11 cellular contexts compared by ENCODE assay signal in the genomic region with DNA sequence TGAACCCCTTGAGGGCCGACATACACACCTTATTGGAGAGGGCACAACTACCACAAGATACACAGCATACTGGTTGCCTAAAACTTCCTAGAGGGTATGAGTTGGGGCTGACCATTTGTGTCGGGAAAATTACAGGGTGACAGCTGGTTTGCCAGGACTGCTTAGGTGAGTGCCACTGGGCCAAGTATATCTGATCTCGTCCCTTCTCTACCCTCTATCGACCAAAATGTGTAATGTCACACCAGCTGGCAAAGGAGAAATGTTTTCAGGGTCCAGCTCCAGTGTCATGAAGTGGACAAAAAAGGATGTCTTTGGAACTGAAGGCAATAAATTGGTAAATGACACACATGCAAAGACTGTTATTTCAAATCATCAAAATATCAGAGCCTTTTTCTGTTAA.
DNase-seq lines count a peak whose midpoint lies in the region; ATAC-seq and TF ChIP-seq lines count a peak whose summit lies in the region.
"Had no signal": no experiment of that assay in that cellular context is flagged by ENCODE, and none has a peak within 500 bp of the region (broad histone marks: within the 10 kb centered on the region; RNA-seq: fewer than 3 reads in every experiment).

No MANE protein-coding gene starts in this region.

- no peaks in the 10 kb centered on the region for H3K9me3 ChIP-seq in hepatocyte (ENCODE audit: low read depth)

- no peak overlapping the region for H3K27ac ChIP-seq in hepatocyte
- H3K27ac ChIP-seq: HL-60, parathyroid adenoma had no signal

- H3K4me3 ChIP-seq in AG09309 (ENCODE audit: control insufficient read depth, low read depth, low read length), result no peak overlapping the region
- H3K4me3 ChIP-seq in hepatocyte, result no peak overlapping the region

- H3K79me2 ChIP-seq in hepatocyte, result no peaks in the 10 kb centered on the region
- H3K79me2 ChIP-seq: parathyroid adenoma had no signal

- DNase-seq in AG09309 (ENCODE audit: low read depth) (no peak), RPMI8226 (peak; percentile 13), hepatocyte (ENCODE audit: low spot score) (no peak), MV-4-11 (lab: John Stamatoyannopoulos, UW) (no peak), SKM-1 treated with dmso at 0.1 percent for 144 hours (lab: John Stamatoyannopoulos, UW; ENCODE audit: unreplicated experiment) (no peak)
- DNase-seq in stimulated activated CD4-positive, alpha-beta T cell treated with anti-CD3 and anti-CD28 coated beads, Interleukin-2, amount 100 ng/mL, for 48 hours, result no peak
- DNase-seq: activated effector memory CD4-positive, alpha-beta T cell treated with Interleukin-2 at 50 U/mL for 16 hours had no signal

- ATAC-seq in GM18868 (IDR thresholded peaks at IDR 0.05; ENCODE audit: unreplicated experiment) (peak; percentile 80), HG03280 (IDR thresholded peaks at IDR 0.05; ENCODE audit: unreplicated experiment) (peak; percentile 63)

- no peaks in the 10 kb centered on the region for H3K9me2 ChIP-seq in hepatocyte (replicated peaks; ENCODE audit: insufficient read depth)

- H3K4me2 ChIP-seq in hepatocyte, result no peak overlapping the region

- 85% methylated on average over 4 of the region's 4 CpGs for WGBS in hepatocyte (ENCODE audit: low lambda C conversion rate, missing lambda C conversion rate)

- no peaks in the 10 kb centered on the region for H3K27me3 ChIP-seq in hepatocyte

- no peak overlapping the region for H2AFZ ChIP-seq in hepatocyte
- H2AFZ ChIP-seq: parathyroid adenoma had no signal

- peak; percentile 16 for TF ChIP-seq CTCF in AG09309 (IDR thresholded peaks at IDR 0.05; ENCODE audit: control insufficient read depth, insufficient read depth, low read depth, low read length, missing control alignments)
- TF ChIP-seq CTCF in hepatocyte (IDR thresholded peaks at IDR 0.05; ENCODE audit: poor library complexity), result no peak

- no peaks in the 10 kb centered on the region for H4K20me1 ChIP-seq in hepatocyte (ENCODE audit: insufficient read depth, poor library complexity, severe bottlenecking)

- H3K36me3 ChIP-seq in hepatocyte (replicated peaks; ENCODE audit: insufficient read depth, low read depth), result no peaks in the 10 kb centered on the region

- no peaks in the 10 kb centered on the region for H3K4me1 ChIP-seq in hepatocyte (ENCODE audit: insufficient read depth)
- H3K4me1 ChIP-seq: parathyroid adenoma had no signal
